Comparison of ENCODE assay signal across 8 cellular contexts in the genomic region with DNA sequence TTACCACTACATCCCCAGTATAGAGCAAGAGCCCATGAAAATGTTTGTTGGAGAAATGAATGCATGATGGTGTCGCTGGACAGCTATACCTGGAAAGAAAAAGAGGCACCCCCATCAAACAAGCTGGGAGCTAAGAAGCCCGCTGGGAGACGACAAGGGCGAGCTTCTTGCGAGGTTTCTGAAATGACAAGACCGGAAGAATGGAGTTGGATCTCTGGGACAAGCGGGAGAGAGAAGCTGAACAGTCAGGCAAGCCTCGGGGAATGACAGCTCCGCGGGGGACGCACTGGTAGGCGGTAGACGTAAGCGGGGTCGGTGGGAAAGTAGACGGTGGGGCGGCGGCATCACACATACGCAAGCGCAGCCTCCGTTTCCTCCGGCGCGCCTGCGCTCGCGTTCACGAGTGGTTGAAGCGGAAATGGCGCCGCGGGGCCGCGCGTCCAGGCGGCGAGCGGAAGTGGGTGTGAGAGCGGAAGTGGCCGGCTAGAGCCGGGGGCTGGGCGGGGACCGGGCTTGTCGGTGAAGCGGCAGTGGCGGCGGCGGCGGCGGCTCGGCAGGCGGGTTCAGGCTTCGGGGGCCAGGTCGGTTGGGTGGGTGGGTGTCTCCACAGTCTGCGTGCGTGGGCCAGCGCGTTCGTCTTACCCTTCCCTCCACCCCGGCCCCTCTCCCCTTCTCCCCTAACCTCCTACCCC. TPM values are rescaled to one million over a fixed set of nuclear protein-coding genes. Genes with fewer than 3 reads are reported as not detected.
DNase-seq lines count a peak whose midpoint lies in the region; ATAC-seq and TF ChIP-seq lines count a peak whose summit lies in the region.

A gene (plus strand): TSS at position 516 of the 692 bp plus-strand sequence. CDS start 282 bp downstream, outside the sequence.

- H3K4me3 Mint-ChIP-seq in CD8-positive, alpha-beta memory T cell = peak within 1 kb of the TSS; percentile 85 to 97 (median 93)

- peaks cover 0 to 1% of the 10 kb centered on the region in 2 donors for H3K27me3 Mint-ChIP-seq in CD8-positive, alpha-beta memory T cell

- H3K4me3 ChIP-seq in CD8-positive, alpha-beta memory T cell (ENCODE audit: low read length) = peak within 1 kb of the TSS; percentile 87
- H3K4me3 ChIP-seq in lung = peak within 1 kb of the TSS; percentile 81

- peak within 1 kb of the TSS; percentile 92 for H3K27ac ChIP-seq in CD8-positive, alpha-beta memory T cell (ENCODE audit: low read depth, low read length)
- peak within 1 kb of the TSS; percentile 85 to 94 for H3K27ac ChIP-seq in lung (ENCODE audit: low read depth in 1 of 2, low read length in 1 of 2)

- peaks cover 34% of the 10 kb centered on the region for H3K4me1 ChIP-seq in CD8-positive, alpha-beta memory T cell (ENCODE audit: insufficient read depth, low read length)
- H3K4me1 ChIP-seq in lung (ENCODE audit: control insufficient read depth in 2 of 2, insufficient read depth in 2 of 2, low read length in 2 of 2) = peaks cover 8 to 31% of the 10 kb centered on the region in 2 donors

- peaks cover 0 to 3% (median 0%) of the 10 kb centered on the region in 5 donors for H3K9me3 Mint-ChIP-seq in CD8-positive, alpha-beta memory T cell

- DNase-seq in CD8-positive, alpha-beta memory T cell = peak; percentile 93 to 97 (median 96)
- DNase-seq in HS-5 (ENCODE audit: low read depth) (peak; percentile 75), NOMO-1 (lab: John Stamatoyannopoulos, UW; ENCODE audit: unreplicated experiment in 2 of 2) (peak; percentile 87 to 95), lung (ENCODE audit: low spot score) (peak; percentile 94)
- peak; percentile 89 for DNase-seq in effector CD8-positive, alpha-beta T cell (lab: John Stamatoyannopoulos, UW)
- DNase-seq in stimulated activated CD4-positive, alpha-beta T cell treated with anti-CD3 and anti-CD28 coated beads, TNF-alpha, amount 100 ng/mL, for 24 hours (ENCODE audit: low read depth in 3 of 3) = peak; percentile 88 to 94 (median 91)

- POLR2A ChIA-PET in CD8-positive, alpha-beta memory T cell (lab: Charles Lee) = interaction anchor here (0.8 to 1.9 kb wide), 9 partner anchors 10 to 1037 kb away, joined by 3 to 8 read pairs (median 4); a partner anchor contains a TSS
- POLR2A ChIA-PET in activated CD8-positive, alpha-beta memory T cell treated with anti-CD3 and anti-CD28 coated beads for 36 hours (lab: Charles Lee) = interaction anchor here (0.8 to 0.9 kb wide), 2 partner anchors 12 to 14 kb away, joined by 4 to 12 read pairs; no protein-coding TSS in a partner anchor

- H3K4me1 Mint-ChIP-seq in CD8-positive, alpha-beta memory T cell = peaks cover 36 to 43% (median 39%) of the 10 kb centered on the region in 3 donors

- H3K36me3 ChIP-seq in CD8-positive, alpha-beta memory T cell (ENCODE audit: insufficient read depth, low read length) = peaks cover 12% of the 10 kb centered on the region
- no peaks in the 10 kb centered on the region for H3K36me3 ChIP-seq in lung (ENCODE audit: control insufficient read depth in 2 of 2, insufficient read depth in 2 of 2, low read length in 2 of 2)

- peaks cover 0 to 45% (median 16%) of the 10 kb centered on the region in 3 donors for H3K36me3 Mint-ChIP-seq in CD8-positive, alpha-beta memory T cell

- WGBS in lung, 2 donors = 0% methylated on average over 47 to 58 of the region's 60 CpGs

- CTCF ChIA-PET in CD8-positive, alpha-beta memory T cell (lab: Charles Lee) = interaction anchor here (1.0 to 2.2 kb wide), 10 partner anchors 10 to 179 kb away, joined by 3 to 13 read pairs (median 5); a partner anchor contains a TSS
- CTCF ChIA-PET in activated CD8-positive, alpha-beta memory T cell treated with anti-CD3 and anti-CD28 coated beads for 36 hours (lab: Charles Lee) = interaction anchor here (1.4 to 1.6 kb wide), 2 partner anchors 20 to 179 kb away, joined by 3 read pairs; no protein-coding TSS in a partner anchor

- peak; percentile 64 for ATAC-seq in GM19468 (IDR thresholded peaks at IDR 0.05; ENCODE audit: extremely low read depth, unreplicated experiment)
- ATAC-seq in lung (ENCODE audit: insufficient read depth, low FRiP score) = peak; percentile 94

- H3K9me3 ChIP-seq in CD8-positive, alpha-beta memory T cell (ENCODE audit: low read length) = no peaks in the 10 kb centered on the region
- no peaks in the 10 kb centered on the region for H3K9me3 ChIP-seq in lung (ENCODE audit: control insufficient read depth in 2 of 2, insufficient read depth in 1 of 2, low read length in 1 of 2)

- H3K27me3 ChIP-seq in CD8-positive, alpha-beta memory T cell (ENCODE audit: insufficient read depth, low read length, poor library complexity, severe bottlenecking) = no peaks in the 10 kb centered on the region
- no peaks in the 10 kb centered on the region for H3K27me3 ChIP-seq in lung (ENCODE audit: control insufficient read depth, insufficient read depth)

- H3K27ac Mint-ChIP-seq in CD8-positive, alpha-beta memory T cell = peak within 1 kb of the TSS; percentile 91 to 100 (median 98)

- TF ChIP-seq CTCF in lung (IDR thresholded peaks at IDR 0.05; ENCODE audit: control extremely low read depth, extremely low read depth) = no peak

RNA-seq across cellular contexts. Expression of the gene that starts here (rescaled TPM):
- total RNA-seq in CD8-positive, alpha-beta memory T cell = 100 to 1,000 TPM; 575 to 600 TPM
- 970 TPM for polyA plus RNA-seq in CD8-positive, alpha-beta memory T cell
- total RNA-seq in activated CD8-positive, alpha-beta memory T cell treated with anti-CD3 and anti-CD28 coated beads for 36 hours = 100 to 1,000 TPM; 560 to 584 TPM
- 100 to 1,000 TPM; 284 to 332 TPM for total RNA-seq in lung
- polyA plus RNA-seq in lung = 100 to 1,000 TPM; 190 to 490 TPM

Comparison
In these comparisons a context has a peak if more than half of its experiments do, and no peak if none do; other contexts are left out.
1. Peak in every context shown above with its lines: DNase-seq, ATAC-seq, H3K4me3 ChIP-seq and H3K27ac ChIP-seq.